Comparison of ENCODE assay signal across 21 cellular contexts in genomic region chr18:6449213-6449612, GRCh38. TPM values are rescaled to one million over a fixed set of nuclear protein-coding genes. Genes with fewer than 3 reads are reported as not detected.
A peak's percentile ranks its signal among the peaks of the same experiment; 100 is the strongest.
DNase-seq lines count a peak whose midpoint lies in the region; ATAC-seq, FAIRE-seq and TF ChIP-seq lines count a peak whose summit lies in the region.
"Had no signal": no experiment of that assay in that cellular context is flagged by ENCODE, and none has a peak within 500 bp of the region (broad histone marks: within the 10 kb centered on the region; RNA-seq: fewer than 3 reads in every experiment).

No MANE protein-coding gene starts in this region.

- peak; percentile 57 for FAIRE-seq in GM12891 (lab: Jason Lieb, UNC)
- FAIRE-seq: A549 had no signal

- ATAC-seq in GM19395 (IDR thresholded peaks at IDR 0.05; ENCODE audit: unreplicated experiment), result peak; percentile 92
- ATAC-seq in HG02588 (IDR thresholded peaks at IDR 0.05; ENCODE audit: unreplicated experiment), result peak; percentile 80
- peak; percentile 52 for ATAC-seq in HG03354 (IDR thresholded peaks at IDR 0.05; ENCODE audit: poor library complexity, severe bottlenecking, unreplicated experiment)
- no peak for ATAC-seq in SK-N-SH treated with all-trans-retinoic acid at 6 μM for 48 hours
- ATAC-seq: A549, mucosa of descending colon had no signal

- no peak for DNase-seq in GM12891 (ENCODE audit: insufficient read length, low spot score)
- no peak for DNase-seq in CD1c-positive myeloid dendritic cell (ENCODE audit: extremely low spot score)
- DNase-seq in SK-N-DZ (ENCODE audit: low spot score), result no peak
- no peak for DNase-seq in activated effector memory CD4-positive, alpha-beta T cell treated with Interleukin-2 at 50 U/mL for 16 hours
- DNase-seq: activated CD4-positive, CD25-positive, alpha-beta regulatory T cell; activated CD8-positive, alpha-beta memory T cell treated with anti-CD3 and anti-CD28 coated beads, Interleukin-2, amount 50 U/mL, for 48 hours; activated naive CD8-positive, alpha-beta T cell treated with anti-CD3 and anti-CD28 coated beads for 36 hours; COR-L47; endodermal cell; islet precursor cell; KBM-7; mucosa of descending colon; NCI-H1694; NCI-H526; Peyer's patch; spleen had no signal

- no peak for TF ChIP-seq POLR2A in GM12891 (IDR thresholded peaks at IDR 0.05; ENCODE audit: low read depth, low read length)

TF ChIP-seq in GM12891, 5 proteins besides CTCF, POLR2A, EP300 and RAD21:
- no peak for TF ChIP-seq TAF1 (IDR thresholded peaks at IDR 0.05; ENCODE audit: low read depth, low read length)
- peak; percentile 22; the same call in 1 of the 2 replicates for TF ChIP-seq SPI1 (IDR thresholded peaks at IDR 0.05; ENCODE audit: low read depth, low read length)
- TF ChIP-seq POLR2AphosphoS5 (IDR thresholded peaks at IDR 0.05; ENCODE audit: low read depth, low read length), result no peak

TF ChIP-seq in SK-N-SH treated with all-trans-retinoic acid at 6 μM for 48 hours, 23 proteins besides CTCF, POLR2A, EP300 and RAD21:
- no peak for TF ChIP-seq PATZ1 (CRISPR knock-in tag; IDR thresholded peaks at IDR 0.05; ENCODE audit: borderline replicate concordance)

RNA-seq across cellular contexts. Expression of gene L3MBTL4, which starts 34.5 kb away (rescaled TPM):
- polyA plus RNA-seq in GM12891 (2012; ENCODE audit: low read depth, missing spikeins), result 1.2 TPM
- not detected in 2 replicates for polyA plus RNA-seq in SK-N-DZ (2014; cell fraction: cytosol; rRNA removed)
- not detected in 2 replicates for polyA plus RNA-seq in SK-N-DZ (2014; cell fraction: nucleus; rRNA removed)
